Comparison of ENCODE assay signal across 11 cellular contexts in genomic region chr7:113872981-113873380, GRCh38. TPM values are rescaled to one million over a fixed set of nuclear protein-coding genes. Genes with fewer than 3 reads are reported as not detected.
"Had no signal": no experiment of that assay in that cellular context is flagged by ENCODE, and none has a peak within 500 bp of the region (broad histone marks: within the 10 kb centered on the region; RNA-seq: fewer than 3 reads in every experiment).

No MANE protein-coding gene starts in this region.

- H3K27ac ChIP-seq: GM23248, HL-60 had no signal

- H3K4me3 Mint-ChIP-seq: HFFc6, IgD-negative memory B cell had no signal

- H3K9me3 ChIP-seq: HAP-1 had no signal

- H3K4me1 Mint-ChIP-seq: IgD-negative memory B cell had no signal

- H3K4me1 ChIP-seq: HAP-1 had no signal

- ATAC-seq: HCT116, HepG2 had no signal

- H3K4me3 ChIP-seq: GM23248, HAP-1 had no signal

- H3K36me3 Mint-ChIP-seq: IgD-negative memory B cell had no signal

- H3K36me3 ChIP-seq: HAP-1 had no signal

- H3K27me3 Mint-ChIP-seq: IgD-negative memory B cell had no signal

- DNase-seq: GM23248, GOT3, H7, HFFc6 had no signal

- H3K27ac Mint-ChIP-seq: HFFc6, IgD-negative memory B cell had no signal

RNA-seq across cellular contexts. Expression of gene PPP1R3A, which starts 45.8 kb away (rescaled TPM):
- total RNA-seq: GM23248, H4, H7, HepG2, HFFc6, HT1080 had no signal
- polyA plus RNA-seq: GM23248, HepG2, IgD-negative memory B cell had no signal
